In genomic region chr6:56370591-56371198, GRCh38 we compare ENCODE assay signal across 9 cellular contexts.
DNase-seq lines count a peak whose midpoint lies in the region; ATAC-seq and TF ChIP-seq lines count a peak whose summit lies in the region.
"Had no signal": no experiment of that assay in that cellular context is flagged by ENCODE, and none has a peak within 500 bp of the region (broad histone marks: within the 10 kb centered on the region; RNA-seq: fewer than 3 reads in every experiment).

No MANE protein-coding gene starts in this region.

- WGBS in H9 (ENCODE audit: extremely low coverage, insufficient read length, low lambda C conversion rate): no CpG with 5 or more reads among the region's 1 CpG

- H3K27me3 ChIP-seq in HCT116 (ENCODE audit: insufficient read depth, low read length) (no peaks in the 10 kb centered on the region), skeletal muscle satellite cell (ENCODE audit: control insufficient read depth, insufficient read depth, low read length) (no peaks in the 10 kb centered on the region), H9 (ENCODE audit: insufficient read depth, low read length) (no peaks in the 10 kb centered on the region)

- H3K4me1 Mint-ChIP-seq in natural killer cell: no peaks in the 10 kb centered on the region
- peaks cover 3 to 6% of the 10 kb centered on the region in 2 experiments for H3K4me1 Mint-ChIP-seq in H9

- H2AK5ac ChIP-seq in H9 (ENCODE audit: insufficient read length, low read length): no peak overlapping the region

- H2BK12ac ChIP-seq in H9 (ENCODE audit: insufficient read length, low read depth, low read length): no peak overlapping the region

- TF ChIP-seq POLR2A in HCT116 (IDR thresholded peaks at IDR 0.05; ENCODE audit: borderline replicate concordance, extremely low read depth, insufficient read depth, insufficient read length) (no peak), NB4 (IDR thresholded peaks at IDR 0.05; ENCODE audit: extremely low read depth, insufficient read length) (no peak)

- H3K4me3 ChIP-seq in HCT116 (replicated peaks in 1 of 2; ENCODE audit: low read depth in 1 of 2, low read length in 2 of 2): no peak overlapping the region
- no peak overlapping the region for H3K4me3 ChIP-seq in NB4 (ENCODE audit: low read depth, low read length)
- peak overlapping the region; percentile 51 for H3K4me3 ChIP-seq in skeletal muscle satellite cell (ENCODE audit: low read length)

- no peak overlapping the region for H2BK120ac ChIP-seq in H9 (ENCODE audit: low read depth, low read length, poor library complexity, severe bottlenecking)

- H3K36me3 Mint-ChIP-seq in natural killer cell (no peaks in the 10 kb centered on the region), H9 (ENCODE audit: insufficient read depth in 1 of 3, low read depth in 3 of 3) (no peaks in the 10 kb centered on the region)
- H3K36me3 Mint-ChIP-seq: IgD-negative memory B cell had no signal

- no peak overlapping the region for H3T11ph ChIP-seq in H9 (ENCODE audit: low read length)

- CTCF ChIA-PET in HCT116 (lab: Charles Lee): interaction anchor here (0.6 to 2.9 kb wide), 6 partner anchors 12 to 954 kb away, joined by 3 to 18 read pairs (median 4); no protein-coding TSS in a partner anchor

- H3K4me1 ChIP-seq in HCT116 (ENCODE audit: control insufficient read depth in 1 of 2, insufficient read depth in 2 of 2, low read length in 2 of 2) (peaks cover 11 to 18% of the 10 kb centered on the region in 2 experiments), skeletal muscle satellite cell (ENCODE audit: control insufficient read depth, insufficient read depth, low read length) (peaks cover 34% of the 10 kb centered on the region), H9 (ENCODE audit: insufficient read depth, low read length) (no peaks in the 10 kb centered on the region)

- DNase-seq in Daoy (ENCODE audit: low read depth) (peak; percentile 85), HCT116 (ENCODE audit: low read depth, low spot score) (no peak), NB4 (ENCODE audit: low read depth) (peak; percentile 28), SKM-1 (lab: John Stamatoyannopoulos, UW; ENCODE audit: unreplicated experiment) (peak; percentile 37), globus pallidus (ENCODE audit: low spot score) (peak; percentile 69), natural killer cell (no peak), H9 (no peak)

- no peak overlapping the region for H4K5ac ChIP-seq in H9 (ENCODE audit: insufficient read length, low read depth, low read length)

- H3K79me2 ChIP-seq in HCT116 (ENCODE audit: insufficient read depth, low read length) (no peaks in the 10 kb centered on the region), H9 (ENCODE audit: insufficient read depth, low read length) (no peaks in the 10 kb centered on the region)

- POLR2A ChIA-PET in HCT116 (lab: Charles Lee): interaction anchor here (0.6 kb wide), 1 partner anchor 221 kb away, joined by 3 read pairs; no protein-coding TSS in a partner anchor

- no peaks in the 10 kb centered on the region for H3K9me3 ChIP-seq in HCT116 (ENCODE audit: control insufficient read depth in 1 of 2, insufficient read depth in 1 of 2, low read depth in 1 of 2, low read length in 2 of 2)
- H3K9me3 ChIP-seq in skeletal muscle satellite cell (replicated peaks; ENCODE audit: low read length): no peaks in the 10 kb centered on the region
- no peaks in the 10 kb centered on the region for H3K9me3 ChIP-seq in H9 (ENCODE audit: control insufficient read depth, low read depth, low read length)

- RAD21 ChIA-PET in HCT116 (lab: Charles Lee; ENCODE audit: low non-redundant PET in 1 of 2, low total read pairs in 2 of 2, uncharacterized antibody in 2 of 2, unreplicated experiment in 2 of 2): interaction anchor here in 1 of 2 experiments (0.9 kb wide), 1 partner anchor 222 kb away, joined by 3 read pairs; no protein-coding TSS in a partner anchor

- no peak overlapping the region for H3K56ac ChIP-seq in H9 (ENCODE audit: insufficient read length, low read depth, low read length)

- no peak overlapping the region for H4K8ac ChIP-seq in H9 (replicated peaks; ENCODE audit: insufficient read length, low read depth, low read length)

- no peak overlapping the region for H4K91ac ChIP-seq in H9 (ENCODE audit: insufficient read length, low read depth, low read length)

- no peak overlapping the region for H2BK20ac ChIP-seq in H9 (ENCODE audit: low read depth, low read length, poor library complexity, severe bottlenecking)

- BruUV-seq in HCT116 (replicated peaks; lab: Mats Ljungman, UMichigan): no TSS peak

- no peak overlapping the region for H3K18ac ChIP-seq in H9 (ENCODE audit: insufficient read length, low read depth, low read length)

- H3K27ac Mint-ChIP-seq in natural killer cell (no peak overlapping the region), H9 (no peak overlapping the region)
- H3K27ac Mint-ChIP-seq: IgD-negative memory B cell had no signal

- H4K20me1 ChIP-seq in HCT116 (ENCODE audit: insufficient read depth): no peaks in the 10 kb centered on the region
- no peaks in the 10 kb centered on the region for H4K20me1 ChIP-seq in H9 (ENCODE audit: control insufficient read depth, insufficient read depth, insufficient read length)

- no peak for TF ChIP-seq RAD21 in HCT116 (IDR thresholded peaks at IDR 0.05; ENCODE audit: low read depth)

- intact Hi-C loops in HCT116 (cut with micrococcal nuclease): loop anchor here (5.0 kb wide), 3 partner anchors 202 to 947 kb away; partner anchors contain the start of gene PRIM2
- intact Hi-C loops in natural killer cell (cut with micrococcal nuclease): no loop called here

- H3K27ac ChIP-seq in HCT116 (ENCODE audit: low read depth, low read length) (no peak overlapping the region), H9 (ENCODE audit: insufficient read length, low read depth, low read length) (no peak overlapping the region)

- H3K23ac ChIP-seq in H9 (ENCODE audit: insufficient read length, low read depth, low read length): no peak overlapping the region

- no peak overlapping the region for H3K4ac ChIP-seq in H9 (ENCODE audit: low read depth, low read length)

- H3K23me2 ChIP-seq in H9 (ENCODE audit: insufficient read length, low read depth, low read length, poor library complexity, severe bottlenecking): no peaks in the 10 kb centered on the region

- H3K4me2 ChIP-seq in HCT116 (ENCODE audit: low read length) (peak overlapping the region; percentile 65), skeletal muscle satellite cell (ENCODE audit: low read length) (peak overlapping the region; percentile 82), H9 (ENCODE audit: insufficient read depth, insufficient read length, low read length) (no peak overlapping the region)

- no peak for TF ChIP-seq CTCF in HCT116 (IDR thresholded peaks at IDR 0.05 in 2 of 3, conservative IDR thresholded peaks at IDR 0.05 in 1 of 3; ENCODE audit: borderline replicate concordance in 1 of 3, insufficient read depth in 1 of 3, low read depth in 2 of 3, low read length in 2 of 3)
- no peak for TF ChIP-seq CTCF in NB4 (IDR thresholded peaks at IDR 0.05; ENCODE audit: low read depth, low read length)
- TF ChIP-seq CTCF in natural killer cell (IDR thresholded peaks at IDR 0.05): no peak
- no peak for TF ChIP-seq CTCF in H9 (conservative IDR thresholded peaks at IDR 0.05)

- H2BK5ac ChIP-seq in H9 (ENCODE audit: insufficient read length, low read length): no peak overlapping the region

- no peak overlapping the region for H3K14ac ChIP-seq in H9 (ENCODE audit: insufficient read depth, low read length)

- H3K36me3 ChIP-seq in HCT116 (ENCODE audit: control insufficient read depth in 1 of 2, insufficient read depth in 2 of 2, low read length in 2 of 2) (no peaks in the 10 kb centered on the region), skeletal muscle satellite cell (ENCODE audit: insufficient read depth, low read length) (no peaks in the 10 kb centered on the region)

- ATAC-seq in HCT116 (peak; percentile 48), natural killer cell (no peak)

- peak overlapping the region; percentile 99 for H2AFZ ChIP-seq in HCT116 (ENCODE audit: low read depth, low read length, poor library complexity, severe bottlenecking)
- no peak overlapping the region for H2AFZ ChIP-seq in H9 (ENCODE audit: low read length)

- H2BK15ac ChIP-seq in H9 (ENCODE audit: low read depth, low read length): no peak overlapping the region

- H3K4me3 Mint-ChIP-seq in natural killer cell: no peak overlapping the region
- H3K4me3 Mint-ChIP-seq in H9: no peak overlapping the region

- H3K9ac ChIP-seq in HCT116 (ENCODE audit: low read length) (no peak overlapping the region), skeletal muscle satellite cell (ENCODE audit: low read depth, low read length) (peak overlapping the region; percentile 55), H9 (ENCODE audit: extremely low read depth, insufficient read length, low read length) (no peak overlapping the region)

- peaks cover 3 to 6% of the 10 kb centered on the region in 2 donors for H3K27me3 Mint-ChIP-seq in natural killer cell (ENCODE audit: low read depth in 2 of 2)
- H3K27me3 Mint-ChIP-seq in H9 (ENCODE audit: low read depth): no peaks in the 10 kb centered on the region

- H3K9me2 ChIP-seq in HCT116 (ENCODE audit: insufficient read depth): no peaks in the 10 kb centered on the region

- no peaks in the 10 kb centered on the region for H3K79me1 ChIP-seq in H9 (ENCODE audit: insufficient read depth, low read depth, low read length, poor library complexity, severe bottlenecking)

- H3K9me3 Mint-ChIP-seq in natural killer cell (no peaks in the 10 kb centered on the region), H9 (no peaks in the 10 kb centered on the region)
- H3K9me3 Mint-ChIP-seq: IgD-negative memory B cell had no signal

Comparison
In these comparisons a context has a peak if more than half of its experiments do, and no peak if none do; other contexts are left out.
1. DNase-seq: peak in Daoy (single experiment), NB4 (single experiment), SKM-1 (single experiment) and globus pallidus (single experiment); none in HCT116 (single experiment), natural killer cell (single experiment) and H9 (single experiment).